Comparison of ENCODE assay signal across 12 cellular contexts in the genomic region with DNA sequence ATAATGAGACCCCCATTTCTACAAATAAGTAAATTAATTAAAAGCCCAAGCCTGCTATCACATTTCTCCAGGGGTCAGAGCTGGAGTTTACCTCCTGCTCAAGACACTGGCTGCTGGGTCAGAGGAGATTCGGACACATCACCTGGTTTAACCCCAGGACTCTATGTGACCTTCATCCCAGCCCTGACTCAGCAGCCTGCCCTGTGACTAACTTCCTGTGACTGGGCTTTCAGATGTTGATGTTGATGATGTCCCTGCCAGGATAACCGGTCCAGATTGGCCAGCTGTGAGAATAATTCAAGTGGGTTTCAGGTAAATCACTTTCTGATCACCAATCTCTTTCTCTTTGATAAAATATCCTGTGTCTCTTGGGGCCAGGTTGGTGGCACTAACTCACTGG.
DNase-seq lines count a peak whose midpoint lies in the region; ATAC-seq and TF ChIP-seq lines count a peak whose summit lies in the region.
"Had no signal": no experiment of that assay in that cellular context is flagged by ENCODE, and none has a peak within 500 bp of the region (broad histone marks: within the 10 kb centered on the region; RNA-seq: fewer than 3 reads in every experiment).

No MANE protein-coding gene starts in this region.

- no peak overlapping the region for H3K27ac ChIP-seq in GM23338 (ENCODE audit: low read depth)
- H3K27ac ChIP-seq in hepatocyte: peak overlapping the region; percentile 98
- H3K27ac ChIP-seq: skin epidermis had no signal

- H3K4me3 ChIP-seq in GM23338 (no peak overlapping the region), hepatocyte (no peak overlapping the region)
- H3K4me3 ChIP-seq: BLaER1 treated with 17β-estradiol and CSF1 and Interleukin-3, amounts not matched to agents 10 nM and 100 nM; skin epidermis had no signal

- H3K4me1 ChIP-seq in GM23338 (ENCODE audit: insufficient read depth): peaks cover 36% of the 10 kb centered on the region
- H3K4me1 ChIP-seq in hepatocyte (ENCODE audit: insufficient read depth): peaks cover 43% of the 10 kb centered on the region

- peaks cover 12% of the 10 kb centered on the region for H3K27me3 Mint-ChIP-seq in GM23338 (ENCODE audit: insufficient read depth, low read depth, poor library complexity)

- no peaks in the 10 kb centered on the region for H3K9me3 ChIP-seq in hepatocyte (ENCODE audit: low read depth)
- H3K9me3 ChIP-seq: BLaER1 treated with 17β-estradiol and CSF1 and Interleukin-3, amounts not matched to agents 10 nM and 100 nM had no signal

- no peaks in the 10 kb centered on the region; the same call in 1 of the 2 replicates for H3F3A ChIP-seq in GM23338 (replicated peaks; ENCODE audit: low read depth)

- no peaks in the 10 kb centered on the region for H3K36me3 Mint-ChIP-seq in GM23338 (ENCODE audit: low read depth)

- peaks cover 18% of the 10 kb centered on the region for H3K27me3 ChIP-seq in GM23338 (ENCODE audit: insufficient read depth)
- no peaks in the 10 kb centered on the region for H3K27me3 ChIP-seq in hepatocyte
- H3K27me3 ChIP-seq: BLaER1 treated with 17β-estradiol and CSF1 and Interleukin-3, amounts not matched to agents 10 nM and 100 nM had no signal

- no peak overlapping the region; the same call in 1 of the 2 replicates for H3K4me2 ChIP-seq in GM23338
- no peak overlapping the region for H3K4me2 ChIP-seq in hepatocyte

- H3K79me2 ChIP-seq in GM23338 (replicated peaks; ENCODE audit: insufficient read depth) (no peaks in the 10 kb centered on the region), hepatocyte (no peaks in the 10 kb centered on the region)

- H3K4me1 Mint-ChIP-seq in GM23338: peaks cover 35% of the 10 kb centered on the region

- 79% methylated on average over 2 of the region's 2 CpGs for WGBS in hepatocyte (ENCODE audit: low lambda C conversion rate, missing lambda C conversion rate)

- no peaks in the 10 kb centered on the region for H4K20me1 ChIP-seq in GM23338 (replicated peaks; ENCODE audit: insufficient read depth)
- H4K20me1 ChIP-seq in hepatocyte (ENCODE audit: insufficient read depth, poor library complexity, severe bottlenecking): no peaks in the 10 kb centered on the region
- H4K20me1 ChIP-seq: BLaER1 treated with 17β-estradiol and CSF1 and Interleukin-3, amounts not matched to agents 10 nM and 100 nM had no signal

- no peaks in the 10 kb centered on the region for H3K36me3 ChIP-seq in GM23338 (ENCODE audit: insufficient read depth)
- no peaks in the 10 kb centered on the region for H3K36me3 ChIP-seq in hepatocyte (replicated peaks; ENCODE audit: insufficient read depth, low read depth)
- H3K36me3 ChIP-seq: BLaER1 treated with 17β-estradiol and CSF1 and Interleukin-3, amounts not matched to agents 10 nM and 100 nM had no signal

- peak overlapping the region; percentile 40 for H2AFZ ChIP-seq in GM23338
- H2AFZ ChIP-seq in hepatocyte: no peak overlapping the region

- H3K27ac Mint-ChIP-seq in GM23338: no peak overlapping the region

- ATAC-seq in GM23338: no peak
- no peak for ATAC-seq in GM21423 (IDR thresholded peaks at IDR 0.05; ENCODE audit: unreplicated experiment)
- no peak for ATAC-seq in GM18520 (IDR thresholded peaks at IDR 0.05; ENCODE audit: unreplicated experiment)
- ATAC-seq in activated CD4-positive, CD25-positive, alpha-beta regulatory T cell treated with anti-CD3 and anti-CD28 coated beads, Interleukin-2, amount 50 U/mL, for 24 hours: no peak

- H3K9me2 ChIP-seq in GM23338 (ENCODE audit: insufficient read depth) (0 out of 2 replicates have a peak, but pooled peaks cover 3% of the 10 kb centered on the region), hepatocyte (replicated peaks; ENCODE audit: insufficient read depth) (no peaks in the 10 kb centered on the region)

- TF ChIP-seq CTCF in GM23338 (conservative IDR thresholded peaks at IDR 0.05; ENCODE audit: low read depth in 2 of 2): no peak
- no peak for TF ChIP-seq CTCF in hepatocyte (IDR thresholded peaks at IDR 0.05; ENCODE audit: poor library complexity)

- no peak overlapping the region for H3K4me3 Mint-ChIP-seq in GM23338

- no peaks in the 10 kb centered on the region for H3K9me3 Mint-ChIP-seq in GM23338

- peak; percentile 87 for DNase-seq in A172 (ENCODE audit: low spot score)
- no peak for DNase-seq in GM23338 (ENCODE audit: low spot score)
- peak; percentile 3 to 57 for DNase-seq in SW 1271 (lab: John Stamatoyannopoulos, UW)
- peak; percentile 52 for DNase-seq in hepatocyte (ENCODE audit: low spot score)
- no peak for DNase-seq in NCI-H1930 (lab: John Stamatoyannopoulos, UW)
- DNase-seq: activated effector memory CD4-positive, alpha-beta T cell treated with Interleukin-2 at 50 U/mL for 16 hours; NCI-H1417 had no signal

TF ChIP-seq in GM23338, 12 proteins besides CTCF, POLR2A, EP300 and RAD21 (continues in another document):
- TF ChIP-seq EZH2phosphoT487 (IDR thresholded peaks at IDR 0.05; ENCODE audit: unreplicated experiment): no peak
- TF ChIP-seq ZNF114 (CRISPR knock-in tag; IDR thresholded peaks at IDR 0.05): no peak
- TF ChIP-seq, protein P1, sequence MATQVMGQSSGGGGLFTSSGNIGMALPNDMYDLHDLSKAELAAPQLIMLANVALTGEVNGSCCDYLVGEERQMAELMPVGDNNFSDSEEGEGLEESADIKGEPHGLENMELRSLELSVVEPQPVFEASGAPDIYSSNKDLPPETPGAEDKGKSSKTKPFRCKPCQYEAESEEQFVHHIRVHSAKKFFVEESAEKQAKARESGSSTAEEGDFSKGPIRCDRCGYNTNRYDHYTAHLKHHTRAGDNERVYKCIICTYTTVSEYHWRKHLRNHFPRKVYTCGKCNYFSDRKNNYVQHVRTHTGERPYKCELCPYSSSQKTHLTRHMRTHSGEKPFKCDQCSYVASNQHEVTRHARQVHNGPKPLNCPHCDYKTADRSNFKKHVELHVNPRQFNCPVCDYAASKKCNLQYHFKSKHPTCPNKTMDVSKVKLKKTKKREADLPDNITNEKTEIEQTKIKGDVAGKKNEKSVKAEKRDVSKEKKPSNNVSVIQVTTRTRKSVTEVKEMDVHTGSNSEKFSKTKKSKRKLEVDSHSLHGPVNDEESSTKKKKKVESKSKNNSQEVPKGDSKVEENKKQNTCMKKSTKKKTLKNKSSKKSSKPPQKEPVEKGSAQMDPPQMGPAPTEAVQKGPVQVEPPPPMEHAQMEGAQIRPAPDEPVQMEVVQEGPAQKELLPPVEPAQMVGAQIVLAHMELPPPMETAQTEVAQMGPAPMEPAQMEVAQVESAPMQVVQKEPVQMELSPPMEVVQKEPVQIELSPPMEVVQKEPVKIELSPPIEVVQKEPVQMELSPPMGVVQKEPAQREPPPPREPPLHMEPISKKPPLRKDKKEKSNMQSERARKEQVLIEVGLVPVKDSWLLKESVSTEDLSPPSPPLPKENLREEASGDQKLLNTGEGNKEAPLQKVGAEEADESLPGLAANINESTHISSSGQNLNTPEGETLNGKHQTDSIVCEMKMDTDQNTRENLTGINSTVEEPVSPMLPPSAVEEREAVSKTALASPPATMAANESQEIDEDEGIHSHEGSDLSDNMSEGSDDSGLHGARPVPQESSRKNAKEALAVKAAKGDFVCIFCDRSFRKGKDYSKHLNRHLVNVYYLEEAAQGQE (IDR thresholded peaks at IDR 0.05; ENCODE audit: unreplicated experiment): no peak
- no peak for TF ChIP-seq NANOG (IDR thresholded peaks at IDR 0.05; ENCODE audit: borderline replicate concordance)
- no peak for TF ChIP-seq POLR2AphosphoS5 (IDR thresholded peaks at IDR 0.05; ENCODE audit: low read depth)
- TF ChIP-seq JUNB (IDR thresholded peaks at IDR 0.05; ENCODE audit: unreplicated experiment): no peak
- no peak for TF ChIP-seq STAT1 (IDR thresholded peaks at IDR 0.05; ENCODE audit: unreplicated experiment)
- TF ChIP-seq EZH2 (IDR thresholded peaks at IDR 0.05; ENCODE audit: low read depth, unreplicated experiment): no peak
- TF ChIP-seq CREB1 (CRISPR knock-in tag; IDR thresholded peaks at IDR 0.05; ENCODE audit: low read depth): no peak
- no peak for TF ChIP-seq ZNF331 (CRISPR knock-in tag; IDR thresholded peaks at IDR 0.05; ENCODE audit: low read depth)
- TF ChIP-seq, protein P2, sequence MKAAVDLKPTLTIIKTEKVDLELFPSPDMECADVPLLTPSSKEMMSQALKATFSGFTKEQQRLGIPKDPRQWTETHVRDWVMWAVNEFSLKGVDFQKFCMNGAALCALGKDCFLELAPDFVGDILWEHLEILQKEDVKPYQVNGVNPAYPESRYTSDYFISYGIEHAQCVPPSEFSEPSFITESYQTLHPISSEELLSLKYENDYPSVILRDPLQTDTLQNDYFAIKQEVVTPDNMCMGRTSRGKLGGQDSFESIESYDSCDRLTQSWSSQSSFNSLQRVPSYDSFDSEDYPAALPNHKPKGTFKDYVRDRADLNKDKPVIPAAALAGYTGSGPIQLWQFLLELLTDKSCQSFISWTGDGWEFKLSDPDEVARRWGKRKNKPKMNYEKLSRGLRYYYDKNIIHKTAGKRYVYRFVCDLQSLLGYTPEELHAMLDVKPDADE (IDR thresholded peaks at IDR 0.05): no peak

Comparison
In these comparisons a context has a peak if more than half of its experiments do, and no peak if none do; other contexts are left out.
1. DNase-seq: peak in A172 (single experiment), SW 1271 (2 of 2) and hepatocyte (single experiment); none in GM23338 (single experiment) and NCI-H1930 (0 of 2).